ENCODE assay signal across 26 cellular contexts in the genomic region with DNA sequence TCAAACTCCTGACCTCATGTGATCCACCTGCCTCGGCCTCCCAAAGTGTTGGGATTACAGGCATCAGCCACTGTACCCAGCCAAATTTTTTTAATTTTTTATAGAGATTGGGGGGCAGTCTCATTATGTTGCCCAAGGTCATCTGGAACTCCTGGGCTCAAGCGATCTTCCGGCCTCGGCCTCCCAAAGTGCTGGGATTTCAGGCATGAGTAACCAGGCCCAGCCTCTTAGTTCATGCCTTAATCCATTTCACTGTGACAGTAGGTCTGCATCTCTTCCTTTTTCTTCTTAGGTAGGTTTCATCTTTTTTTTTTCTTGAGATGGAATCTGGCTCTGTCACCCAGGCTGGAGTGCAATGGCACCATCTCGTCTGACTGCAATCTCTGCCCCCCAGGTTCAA. TPM values are rescaled to one million over a fixed set of nuclear protein-coding genes. Genes with fewer than 3 reads are reported as not detected.
DNase-seq lines count a peak whose midpoint lies in the region; ATAC-seq and TF ChIP-seq lines count a peak whose summit lies in the region.
"Had no signal": no experiment of that assay in that cellular context is flagged by ENCODE, and none has a peak within 500 bp of the region (broad histone marks: within the 10 kb centered on the region; RNA-seq: fewer than 3 reads in every experiment).

No MANE protein-coding gene starts in this region.

- peak overlapping the region; percentile 66 to 89 for H3K27ac ChIP-seq in right atrium auricular region
- H3K27ac ChIP-seq in trophoblast cell (ENCODE audit: low read depth, low read length): no peak overlapping the region
- H3K27ac ChIP-seq in gastrocnemius medialis: no peak overlapping the region
- H3K27ac ChIP-seq: 22Rv1, C4-2B had no signal

- no peak overlapping the region for H3K18ac ChIP-seq in trophoblast cell (ENCODE audit: low read length)

- H4K8ac ChIP-seq in trophoblast cell (ENCODE audit: low read depth, low read length): no peak overlapping the region

- H3K9me3 ChIP-seq in right atrium auricular region (no peaks in the 10 kb centered on the region), trophoblast cell (ENCODE audit: insufficient read depth, low read depth, low read length) (no peaks in the 10 kb centered on the region), gastrocnemius medialis (no peaks in the 10 kb centered on the region)
- H3K9me3 ChIP-seq: HAP-1 had no signal

- peaks cover 0 to 56% of the 10 kb centered on the region in 2 donors for H3K4me1 ChIP-seq in right atrium auricular region
- peaks cover 4 to 8% of the 10 kb centered on the region in 2 experiments for H3K4me1 ChIP-seq in trophoblast cell (ENCODE audit: control insufficient read depth in 1 of 2, insufficient read depth in 2 of 2, low read length in 2 of 2)
- H3K4me1 ChIP-seq in gastrocnemius medialis: peaks cover 0 to 5% of the 10 kb centered on the region in 2 donors
- H3K4me1 ChIP-seq: HAP-1 had no signal

- DNase-seq in NCI-H82 (lab: John Stamatoyannopoulos, UW) (peak; percentile 5), NCI-H82 treated with DMSO at 0.1 percent for 48 hours (lab: John Stamatoyannopoulos, UW; ENCODE audit: unreplicated experiment) (no peak), right atrium auricular region (ENCODE audit: low spot score) (no peak), left ventricle myocardium superior (no peak), trophoblast cell (no peak), gastrocnemius medialis (no peak)
- DNase-seq: CD8-positive, alpha-beta memory T cell; DMS 273 treated with DMSO at 0.1 percent for 48 hours; DMS79; EL; GDM1; GOT3; KBM-7; MV-4-11; NCI-H1105; NCI-H1436 treated with DMSO at 0.1 percent for 48 hours; NCI-H187 treated with DMSO at 0.1 percent for 48 hours; NCI-H446; NCI-H524 treated with DMSO at 0.1 percent for 48 hours; RPMI8226; SHP77 treated with DMSO at 0.1 percent for 48 hours had no signal

- H4K12ac ChIP-seq in trophoblast cell (ENCODE audit: low read depth, low read length): no peak overlapping the region

- H3K23ac ChIP-seq in trophoblast cell (ENCODE audit: low read length): no peak overlapping the region

- peak overlapping the region; percentile 6 for H4K91ac ChIP-seq in trophoblast cell (ENCODE audit: low read depth, low read length)

- intact Hi-C loops in left ventricle myocardium superior (cut with micrococcal nuclease) (no loop called here), gastrocnemius medialis (cut with DNase I; ENCODE audit: low total_unique reads) (no loop called here)

- no peak overlapping the region for H2BK12ac ChIP-seq in trophoblast cell (ENCODE audit: low read length)

- H3K79me2 ChIP-seq in trophoblast cell (ENCODE audit: control insufficient read depth, insufficient read depth, low read length, poor library complexity): no peaks in the 10 kb centered on the region

- H3K14ac ChIP-seq in trophoblast cell (ENCODE audit: low read length): no peak overlapping the region

- H3K36me3 ChIP-seq in right atrium auricular region (no peaks in the 10 kb centered on the region), trophoblast cell (ENCODE audit: control insufficient read depth in 1 of 2, insufficient read depth in 2 of 2, low read length in 2 of 2) (peaks cover 0 to 4% of the 10 kb centered on the region in 2 experiments), gastrocnemius medialis (no peaks in the 10 kb centered on the region)
- H3K36me3 ChIP-seq: HAP-1 had no signal

- no peak overlapping the region for H2BK120ac ChIP-seq in trophoblast cell (ENCODE audit: insufficient read depth, low read length, poor library complexity)

- no peak for TF ChIP-seq CTCF in right atrium auricular region (IDR thresholded peaks at IDR 0.05)
- no peak for TF ChIP-seq CTCF in gastrocnemius medialis (IDR thresholded peaks at IDR 0.05 in 4 of 5, conservative IDR thresholded peaks at IDR 0.05 in 1 of 5)

- in situ Hi-C loops in gastrocnemius medialis (cut with MboI; ENCODE audit: low sequenced_read_pairs in 4 of 4): no loop called here

- no peaks in the 10 kb centered on the region for H3K79me1 ChIP-seq in trophoblast cell (ENCODE audit: low read length)

- no peak for TF ChIP-seq POLR2A in gastrocnemius medialis (IDR thresholded peaks at IDR 0.05)

- H3K4me3 ChIP-seq in right atrium auricular region (no peak overlapping the region), trophoblast cell (ENCODE audit: low read depth, low read length) (no peak overlapping the region), gastrocnemius medialis (no peak overlapping the region)
- H3K4me3 ChIP-seq: GM12878, HAP-1 had no signal

- no peak overlapping the region for H2AK5ac ChIP-seq in trophoblast cell (ENCODE audit: low read length)

- H3K9ac ChIP-seq in trophoblast cell (ENCODE audit: low read length): no peak overlapping the region

- no peak overlapping the region for H2BK5ac ChIP-seq in trophoblast cell (ENCODE audit: low read depth, low read length, poor library complexity)

- no peak overlapping the region for H3K4me2 ChIP-seq in trophoblast cell (ENCODE audit: low read length)

- H3K27me3 ChIP-seq in right atrium auricular region: no peaks in the 10 kb centered on the region
- H3K27me3 ChIP-seq in trophoblast cell (ENCODE audit: insufficient read depth, low read length): no peaks in the 10 kb centered on the region
- no peaks in the 10 kb centered on the region for H3K27me3 ChIP-seq in gastrocnemius medialis

- H3K4ac ChIP-seq in trophoblast cell (ENCODE audit: low read depth, low read length): no peak overlapping the region

- H2AFZ ChIP-seq in trophoblast cell (ENCODE audit: insufficient read depth, low read length, poor library complexity): no peak overlapping the region

- ATAC-seq in left ventricle myocardium superior (no peak), gastrocnemius medialis (no peak), GM18861 (IDR thresholded peaks at IDR 0.05; ENCODE audit: unreplicated experiment) (no peak)

- WGBS in trophoblast cell (ENCODE audit: extremely low coverage, insufficient coverage, insufficient read length): no CpG with 5 or more reads among the region's 5 CpGs

RNA-seq across cellular contexts. Expression of gene PPP4R2, which starts 37.3 kb away (rescaled TPM):
- total RNA-seq in right atrium auricular region (10 to 100 TPM; 30.8 to 31.6 TPM), left ventricle myocardium superior (53.1 TPM), gastrocnemius medialis (10 to 100 TPM; 31.0 to 60.5 (median 47.0) TPM)
- 40.2 and 42.6 TPM in 2 replicates for polyA plus RNA-seq in trophoblast cell (2013)

Comparison
In these comparisons a context has a peak if more than half of its experiments do, and no peak if none do; other contexts are left out.
1. H3K27ac ChIP-seq: peak in right atrium auricular region (2 of 2); none in trophoblast cell (single experiment) and gastrocnemius medialis (0 of 4).